In genomic region chr5:5643481-5643880, GRCh38 we compare ENCODE assay signal across 17 cellular contexts.
DNase-seq lines count a peak whose midpoint lies in the region; ATAC-seq and TF ChIP-seq lines count a peak whose summit lies in the region.
"Had no signal": no experiment of that assay in that cellular context is flagged by ENCODE, and none has a peak within 500 bp of the region (broad histone marks: within the 10 kb centered on the region; RNA-seq: fewer than 3 reads in every experiment).

No MANE protein-coding gene starts in this region.

- TF ChIP-seq EP300 in gastroesophageal sphincter (IDR thresholded peaks at IDR 0.05), result no peak

- no peaks in the 10 kb centered on the region for H3K36me3 ChIP-seq in right atrium auricular region
- no peaks in the 10 kb centered on the region for H3K36me3 ChIP-seq in gastroesophageal sphincter
- H3K36me3 ChIP-seq: BLaER1 treated with 17β-estradiol and CSF1 and Interleukin-3, amounts not matched to agents 10 nM and 100 nM had no signal

- no peaks in the 10 kb centered on the region for H3K27me3 ChIP-seq in right atrium auricular region
- no peaks in the 10 kb centered on the region for H3K27me3 ChIP-seq in gastroesophageal sphincter
- H3K27me3 ChIP-seq: BLaER1 treated with 17β-estradiol and CSF1 and Interleukin-3, amounts not matched to agents 10 nM and 100 nM had no signal

- no peak for TF ChIP-seq CTCF in right atrium auricular region (IDR thresholded peaks at IDR 0.05)
- no peak for TF ChIP-seq CTCF in gastroesophageal sphincter (IDR thresholded peaks at IDR 0.05)

- H3K9me3 ChIP-seq in right atrium auricular region, result no peaks in the 10 kb centered on the region
- H3K9me3 ChIP-seq in gastroesophageal sphincter, result no peaks in the 10 kb centered on the region
- H3K9me3 ChIP-seq: A549; BLaER1 treated with 17β-estradiol and CSF1 and Interleukin-3, amounts not matched to agents 10 nM and 100 nM; Caco-2 had no signal

- no peak for TF ChIP-seq POLR2A in gastroesophageal sphincter (IDR thresholded peaks at IDR 0.05)

- H3K27ac ChIP-seq in right atrium auricular region (no peak overlapping the region), gastroesophageal sphincter (no peak overlapping the region)
- H3K27ac ChIP-seq: 22Rv1; A549; BLaER1 treated with 17β-estradiol and CSF1 and Interleukin-3, amounts not matched to agents 10 nM and 100 nM; C4-2B had no signal

- peak; percentile 50 for ATAC-seq in Right ventricle myocardium superior (ENCODE audit: poor library complexity)
- ATAC-seq in gastroesophageal sphincter, result peak; percentile 10
- ATAC-seq in HG03521 (IDR thresholded peaks at IDR 0.05; ENCODE audit: unreplicated experiment), result no peak
- ATAC-seq: A549; CD8-positive, alpha-beta T cell had no signal

- H3K4me3 ChIP-seq in right atrium auricular region (no peak overlapping the region), gastroesophageal sphincter (no peak overlapping the region)
- H3K4me3 ChIP-seq: A549; BLaER1 treated with 17β-estradiol and CSF1 and Interleukin-3, amounts not matched to agents 10 nM and 100 nM had no signal

- peaks cover 0 to 11% of the 10 kb centered on the region in 2 donors for H3K4me1 ChIP-seq in right atrium auricular region
- H3K4me1 ChIP-seq in gastroesophageal sphincter, result peaks cover 0 to 32% (median 0%) of the 10 kb centered on the region in 3 donors
- H3K4me1 ChIP-seq: A549; BLaER1 treated with 17β-estradiol and CSF1 and Interleukin-3, amounts not matched to agents 10 nM and 100 nM; Caco-2 had no signal

- WGBS in gastroesophageal sphincter (ENCODE audit: low coverage in 1 of 2), 2 donors, result 69 to 80% methylated on average over 2 to 4 of the region's 4 CpGs

- DNase-seq in NCI-H82 (lab: John Stamatoyannopoulos, UW) (peak; percentile 16), NCI-H82 treated with DMSO at 0.1 percent for 48 hours (lab: John Stamatoyannopoulos, UW; ENCODE audit: unreplicated experiment) (no peak), Right ventricle myocardium superior (no peak), right atrium auricular region (ENCODE audit: low spot score) (no peak)
- DNase-seq: AML-193; Caco-2; Calu3; CD4-positive, alpha-beta T cell; CD8-positive, alpha-beta T cell; DMS79 treated with DMSO at 0.1 percent for 48 hours; GF-D8 had no signal

- intact Hi-C loops in Right ventricle myocardium superior (cut with DNase I), result no loop called here
